Comparison of ENCODE assay signal across 8 cellular contexts in the genomic region with DNA sequence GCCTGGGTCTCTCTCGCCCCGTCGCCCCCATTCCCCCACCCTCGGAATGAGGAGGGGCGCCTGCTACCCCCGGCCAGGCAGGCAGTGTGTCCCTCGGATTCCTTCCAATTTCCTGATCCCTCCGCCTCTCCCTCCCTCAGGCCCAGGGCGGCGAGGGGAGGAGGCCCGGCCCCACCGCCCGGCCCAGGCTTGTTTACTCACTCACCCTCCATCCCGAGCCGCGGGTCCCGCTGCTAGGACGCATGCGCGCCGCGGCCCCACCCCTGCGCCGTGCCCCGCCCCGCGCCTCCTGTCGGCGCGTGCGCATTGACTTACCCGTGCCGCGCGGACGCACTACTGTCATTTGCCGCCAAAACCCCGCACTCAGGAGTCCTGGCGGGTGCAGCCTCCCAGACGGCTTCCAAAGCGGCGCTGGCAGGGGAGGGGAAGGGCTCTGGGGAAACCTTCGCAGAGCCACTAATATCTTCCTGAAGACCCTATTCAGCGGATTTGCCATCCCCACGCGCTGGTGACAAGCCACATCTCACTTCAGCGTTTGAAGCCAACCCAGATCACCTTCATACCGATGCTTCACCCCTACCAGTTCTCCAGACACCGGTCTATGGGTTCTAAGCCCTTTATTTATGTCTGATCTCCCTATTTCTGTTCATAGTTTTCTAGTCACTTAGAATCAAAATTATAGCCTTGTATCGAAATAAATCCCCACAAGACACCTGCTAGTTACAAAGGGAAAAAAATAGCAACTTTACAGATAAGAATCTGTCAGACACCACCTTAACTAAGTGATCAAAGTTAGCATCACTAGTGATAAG. TPM values are rescaled to one million over a fixed set of nuclear protein-coding genes. Genes with fewer than 3 reads are reported as not detected.
DNase-seq lines count a peak whose midpoint lies in the region; ATAC-seq and TF ChIP-seq lines count a peak whose summit lies in the region.

A gene (minus strand): TSS at position 235 of the 812 bp plus-strand sequence. CDS start 16,099 bp downstream, outside the sequence.

- peaks cover 14% of the 10 kb centered on the region for H3K4me1 ChIP-seq in effector memory CD4-positive, alpha-beta T cell (ENCODE audit: control insufficient read depth, insufficient read depth, low read length, poor library complexity, severe bottlenecking)

- no peaks in the 10 kb centered on the region for H3K36me3 ChIP-seq in effector memory CD4-positive, alpha-beta T cell (ENCODE audit: control insufficient read depth, insufficient read depth, low read length)

- H3K27me3 Mint-ChIP-seq in CD4-positive, alpha-beta T cell, result peaks cover 5% of the 10 kb centered on the region

- POLR2A ChIA-PET in CD4-positive, alpha-beta T cell (lab: Charles Lee), result interaction anchor here (1.0 kb wide), 2 partner anchors 38 to 137 kb away, joined by 3 read pairs; no protein-coding TSS in a partner anchor

- H3K4me1 Mint-ChIP-seq in CD4-positive, alpha-beta T cell (ENCODE audit: low read depth), result peaks cover 26% of the 10 kb centered on the region

- peak within 1 kb of the TSS; percentile 66 for H3K4me3 ChIP-seq in effector memory CD4-positive, alpha-beta T cell (ENCODE audit: insufficient read depth, low read depth, low read length, poor library complexity, severe bottlenecking)

- no peaks in the 10 kb centered on the region for H3K27me3 ChIP-seq in CD4-positive, alpha-beta T cell (ENCODE audit: control insufficient read depth, insufficient read depth, low read length)
- no peaks in the 10 kb centered on the region for H3K27me3 ChIP-seq in effector memory CD4-positive, alpha-beta T cell (replicated peaks; ENCODE audit: control insufficient read depth, insufficient read depth, low read length, poor library complexity, severe bottlenecking)

- peak within 1 kb of the TSS; percentile 91 for H3K27ac Mint-ChIP-seq in CD4-positive, alpha-beta T cell

- ATAC-seq in CD4-positive, alpha-beta T cell (ENCODE audit: poor library complexity), result peak; percentile 92
- ATAC-seq in GM19455 (IDR thresholded peaks at IDR 0.05; ENCODE audit: unreplicated experiment), result peak; percentile 72

- CTCF ChIA-PET in CD4-positive, alpha-beta T cell (lab: Charles Lee), result no interaction called here

- H3K4me3 Mint-ChIP-seq in CD4-positive, alpha-beta T cell, result peak within 1 kb of the TSS; percentile 96

- no peaks in the 10 kb centered on the region for H3K9me3 Mint-ChIP-seq in CD4-positive, alpha-beta T cell

- H3K9me3 ChIP-seq in CD4-positive, alpha-beta T cell (ENCODE audit: control insufficient read depth, low read length), result no peaks in the 10 kb centered on the region
- H3K9me3 ChIP-seq in effector memory CD4-positive, alpha-beta T cell (ENCODE audit: control insufficient read depth, low read length), result no peaks in the 10 kb centered on the region

- peaks cover 6% of the 10 kb centered on the region for H3K36me3 Mint-ChIP-seq in CD4-positive, alpha-beta T cell (ENCODE audit: low read depth)

- DNase-seq in CD4-positive, alpha-beta T cell, result peak; percentile 77 to 94 (median 88)
- DNase-seq in HT-29 (ENCODE audit: low spot score), result peak; percentile 94
- DNase-seq in NOMO-1 treated with DMSO at 0.1 percent for 48 hours (lab: John Stamatoyannopoulos, UW; ENCODE audit: unreplicated experiment), result peak; percentile 84
- DNase-seq in activated CD8-positive, alpha-beta memory T cell treated with anti-CD3 and anti-CD28 coated beads for 4 hours (ENCODE audit: low read depth in 2 of 2), result peak; percentile 81 to 82
- peak; percentile 87 to 88 (median 87) for DNase-seq in effector memory CD4-positive, alpha-beta T cell
- DNase-seq in medulla oblongata (ENCODE audit: extremely low spot score), result peak; percentile 92
- DNase-seq in stimulated activated CD4-positive, alpha-beta T cell treated with anti-CD3 and anti-CD28 coated beads, TNF-alpha, amount 100 ng/mL, for 48 hours (ENCODE audit: low read depth in 3 of 3), result peak; percentile 85 to 87 (median 87)

- peak within 1 kb of the TSS; percentile 77 for H3K27ac ChIP-seq in CD4-positive, alpha-beta T cell (ENCODE audit: low read depth, low read length)
- peak within 1 kb of the TSS; percentile 80 for H3K27ac ChIP-seq in effector memory CD4-positive, alpha-beta T cell (ENCODE audit: insufficient read depth, low read length, poor library complexity, severe bottlenecking)

- intact Hi-C loops in CD4-positive, alpha-beta T cell (cut with DNase I, micrococcal nuclease), result loop anchor here in 1 of 2 experiments (2.0 to 5.0 kb wide), 2 partner anchors 28 to 63 kb away; a partner anchor contains a TSS

- no peak for TF ChIP-seq CTCF in CD4-positive, alpha-beta T cell (IDR thresholded peaks at IDR 0.05)

RNA-seq across cellular contexts. Expression of the gene that starts here (rescaled TPM):
- 10 to 100 TPM; 73.3 to 76.1 TPM for total RNA-seq in CD4-positive, alpha-beta T cell
- 11.8 and 12.2 TPM in 2 replicates for total RNA-seq in HT-29 (2014; rRNA removed; shearing (Covaris generic))

Comparison
In these comparisons a context has a peak if more than half of its experiments do, and no peak if none do; other contexts are left out.
1. Peak in every context shown above with its lines: DNase-seq, ATAC-seq, H3K4me3 ChIP-seq and H3K27ac ChIP-seq.